Comparison of ENCODE assay signal across 8 cellular contexts in genomic region chr11:64229090-64229958, GRCh38. TPM values are rescaled to one million over a fixed set of nuclear protein-coding genes. Genes with fewer than 3 reads are reported as not detected.
DNase-seq lines count a peak whose midpoint lies in the region; ATAC-seq and TF ChIP-seq lines count a peak whose summit lies in the region.

No MANE protein-coding gene starts in this region.

- H3K27me3 Mint-ChIP-seq in T-helper 1 cell treated with Interleukin-12 subunit alpha and Interleukin-12 subunit beta and Interleukin-4 antibody, amounts not matched to agents 30 μg/mL and 1 μg/mL, for 36 hours (ENCODE audit: low read depth) = no peaks in the 10 kb centered on the region
- no peaks in the 10 kb centered on the region for H3K27me3 Mint-ChIP-seq in activated naive CD8-positive, alpha-beta T cell treated with anti-CD3 and anti-CD28 coated beads, Interleukin-2, amount 50 U/mL, for 24 hours

- H3K4me3 ChIP-seq in left lung = peak overlapping the region; percentile 81 to 84
- peak overlapping the region; percentile 72 to 86 (median 76) for H3K4me3 ChIP-seq in subcutaneous abdominal adipose tissue (ENCODE audit: low read depth in 1 of 5, low read length in 5 of 5)

- no peaks in the 10 kb centered on the region for H3K9me3 ChIP-seq in left lung
- no peaks in the 10 kb centered on the region for H3K9me3 ChIP-seq in subcutaneous abdominal adipose tissue (ENCODE audit: control insufficient read depth in 5 of 5, low read length in 5 of 5)

- H3K9ac ChIP-seq in subcutaneous abdominal adipose tissue (ENCODE audit: low read length in 5 of 5) = peak overlapping the region in 3 of 5 donors; percentile 78 to 89 (median 81)

- peak overlapping the region; percentile 91 for H3K27ac Mint-ChIP-seq in T-helper 1 cell treated with Interleukin-12 subunit alpha and Interleukin-12 subunit beta and Interleukin-4 antibody, amounts not matched to agents 30 μg/mL and 1 μg/mL, for 36 hours
- H3K27ac Mint-ChIP-seq in activated naive CD8-positive, alpha-beta T cell treated with anti-CD3 and anti-CD28 coated beads, Interleukin-2, amount 50 U/mL, for 24 hours = peak overlapping the region; percentile 42

- H3K4me1 Mint-ChIP-seq in T-helper 1 cell treated with Interleukin-12 subunit alpha and Interleukin-12 subunit beta and Interleukin-4 antibody, amounts not matched to agents 30 μg/mL and 1 μg/mL, for 36 hours (ENCODE audit: low read depth) = peaks cover 36% of the 10 kb centered on the region
- peaks cover 60% of the 10 kb centered on the region for H3K4me1 Mint-ChIP-seq in activated naive CD8-positive, alpha-beta T cell treated with anti-CD3 and anti-CD28 coated beads, Interleukin-2, amount 50 U/mL, for 24 hours

- intact Hi-C loops in left lung (cut with DNase I) = no loop called here

- TF ChIP-seq CTCF in left lung (IDR thresholded peaks at IDR 0.05) = no peak

- peaks cover 0 to 4% of the 10 kb centered on the region in 2 donors for H3K36me3 ChIP-seq in left lung
- H3K36me3 ChIP-seq in subcutaneous abdominal adipose tissue (ENCODE audit: control insufficient read depth in 5 of 5, insufficient read depth in 5 of 5, low read length in 5 of 5) = peaks cover 0 to 3% (median under 1%) of the 10 kb centered on the region in 5 donors

- H3K4me3 Mint-ChIP-seq in T-helper 1 cell treated with Interleukin-12 subunit alpha and Interleukin-12 subunit beta and Interleukin-4 antibody, amounts not matched to agents 30 μg/mL and 1 μg/mL, for 36 hours = peak overlapping the region; percentile 85
- H3K4me3 Mint-ChIP-seq in activated naive CD8-positive, alpha-beta T cell treated with anti-CD3 and anti-CD28 coated beads, Interleukin-2, amount 50 U/mL, for 24 hours = peak overlapping the region; percentile 81

- H3K9me3 Mint-ChIP-seq in T-helper 1 cell treated with Interleukin-12 subunit alpha and Interleukin-12 subunit beta and Interleukin-4 antibody, amounts not matched to agents 30 μg/mL and 1 μg/mL, for 36 hours = no peaks in the 10 kb centered on the region
- H3K9me3 Mint-ChIP-seq in activated naive CD8-positive, alpha-beta T cell treated with anti-CD3 and anti-CD28 coated beads, Interleukin-2, amount 50 U/mL, for 24 hours = no peaks in the 10 kb centered on the region

- DNase-seq in T-helper 1 cell = no peak
- DNase-seq in activated naive CD8-positive, alpha-beta T cell treated with anti-CD3 and anti-CD28 coated beads, Interleukin-2, amount 50 U/mL, for 24 hours = no peak
- DNase-seq in left lung = peak in 1 of 2 donors; percentile 76
- DNase-seq in NCI-H1436 treated with DMSO at 0.1 percent for 48 hours (lab: John Stamatoyannopoulos, UW) = no peak
- DNase-seq in putamen (ENCODE audit: low spot score) = no peak
- no peak for DNase-seq in dedifferentiated amniotic fluid mesenchymal stem cell (ENCODE audit: extremely low spot score)

- H3K4me1 ChIP-seq in left lung (peaks cover 43 to 77% of the 10 kb centered on the region in 2 donors), subcutaneous abdominal adipose tissue (ENCODE audit: control insufficient read depth in 5 of 5, insufficient read depth in 5 of 5, low read length in 5 of 5) (peaks cover 5 to 70% (median 65%) of the 10 kb centered on the region in 5 donors)

- H3K27ac ChIP-seq in left lung (peak overlapping the region; percentile 91), subcutaneous abdominal adipose tissue (ENCODE audit: low read depth, low read length) (peak overlapping the region; percentile 57)

- H3K27me3 ChIP-seq in left lung (peaks cover 0 to 4% of the 10 kb centered on the region in 2 donors), subcutaneous abdominal adipose tissue (ENCODE audit: control insufficient read depth in 5 of 5, insufficient read depth in 4 of 5, low read length in 5 of 5) (no peaks in the 10 kb centered on the region)

- ATAC-seq in activated naive CD8-positive, alpha-beta T cell treated with anti-CD3 and anti-CD28 coated beads, Interleukin-2, amount 50 U/mL, for 24 hours = no peak
- ATAC-seq in left lung = no peak

- no peaks in the 10 kb centered on the region for H3K36me3 Mint-ChIP-seq in T-helper 1 cell treated with Interleukin-12 subunit alpha and Interleukin-12 subunit beta and Interleukin-4 antibody, amounts not matched to agents 30 μg/mL and 1 μg/mL, for 36 hours (ENCODE audit: low read depth)
- H3K36me3 Mint-ChIP-seq in activated naive CD8-positive, alpha-beta T cell treated with anti-CD3 and anti-CD28 coated beads, Interleukin-2, amount 50 U/mL, for 24 hours (ENCODE audit: low read depth) = peaks cover 2% of the 10 kb centered on the region

RNA-seq across cellular contexts. Expression of gene DNAJC4, which starts 1.0 kb away (rescaled TPM):
- total RNA-seq in left lung = 10 to 100 TPM; 26.0 to 43.3 TPM

RNA-seq across cellular contexts. Expression of gene NUDT22, which starts 3.2 kb away (rescaled TPM):
- total RNA-seq in left lung = 10 to 100 TPM; 50.6 to 54.3 TPM

RNA-seq across cellular contexts. Expression of gene TRPT1, which starts 3.3 kb away (rescaled TPM):
- total RNA-seq in left lung = 10 to 100 TPM; 26.8 to 28.9 TPM

RNA-seq across cellular contexts. Expression of gene VEGFB, which starts 5.1 kb away (rescaled TPM):
- total RNA-seq in left lung = 100 to 1,000 TPM; 107 to 132 TPM

RNA-seq across cellular contexts. Expression of gene FKBP2, which starts 11.6 kb away (rescaled TPM):
- total RNA-seq in left lung = 10 to 100 TPM; 61.9 to 66.1 TPM
